ENCODE assay signal across 21 cellular contexts in the genomic region with DNA sequence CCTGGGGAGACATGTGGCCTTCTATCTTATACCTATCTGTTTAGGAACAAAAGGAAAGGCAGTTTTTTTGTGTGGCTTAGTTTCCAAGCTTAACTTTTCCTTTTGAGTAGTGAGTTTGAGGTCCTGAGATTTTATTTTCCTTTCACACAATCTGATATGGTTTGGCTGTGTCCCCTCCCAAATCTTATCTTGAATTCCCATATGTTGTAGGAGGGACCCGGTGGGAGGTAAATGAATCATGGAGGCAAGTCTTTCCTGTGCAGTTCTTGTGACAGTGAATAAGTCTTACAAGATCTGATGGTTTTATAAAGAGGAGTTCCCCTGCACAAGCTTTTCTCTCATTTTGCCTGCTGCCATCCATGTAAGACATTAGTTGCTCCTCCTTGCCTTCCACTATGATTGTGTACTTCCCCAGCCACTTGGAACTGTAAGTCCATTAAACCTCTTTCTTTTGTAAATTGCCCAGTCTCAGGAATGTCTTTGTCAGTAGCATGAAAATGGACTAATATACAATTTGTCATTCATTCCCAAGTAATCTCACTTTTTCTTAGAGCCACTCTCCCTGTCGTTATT.
"Had no signal": no experiment of that assay in that cellular context is flagged by ENCODE, and none has a peak within 500 bp of the region (broad histone marks: within the 10 kb centered on the region; RNA-seq: fewer than 3 reads in every experiment).

No MANE protein-coding gene starts in this region.

- H3K36me3 ChIP-seq: gastrocnemius medialis, lower lobe of right lung, ovary, spleen, thoracic aorta, tibial nerve, upper lobe of left lung had no signal

- H3K4me3 Mint-ChIP-seq: natural killer cell; stimulated activated memory B cell treated with anti-CD40 and anti-IgM and Interleukin-4, amounts not matched to agents 10 μg/mL and 1 μg/mL and 100 μg/mL, for 72 hours; stimulated activated naive CD8-positive, alpha-beta T cell treated with anti-CD3 and anti-CD28 coated beads, Interleukin-15, Interleukin-2, amounts not matched to agents 100 ng/mL and 50 ng/mL, for 24 hours had no signal

- H3K27me3 Mint-ChIP-seq: stimulated activated naive CD8-positive, alpha-beta T cell treated with anti-CD3 and anti-CD28 coated beads, Interleukin-15, Interleukin-2, amounts not matched to agents 100 ng/mL and 50 ng/mL, for 24 hours had no signal

- H3K36me3 Mint-ChIP-seq: natural killer cell; stimulated activated memory B cell treated with anti-CD40 and anti-IgM and Interleukin-4, amounts not matched to agents 10 μg/mL and 1 μg/mL and 100 μg/mL, for 72 hours had no signal

- H3K27ac Mint-ChIP-seq: natural killer cell; stimulated activated memory B cell treated with anti-CD40 and anti-IgM and Interleukin-4, amounts not matched to agents 10 μg/mL and 1 μg/mL and 100 μg/mL, for 72 hours; stimulated activated naive CD8-positive, alpha-beta T cell treated with anti-CD3 and anti-CD28 coated beads, Interleukin-15, Interleukin-2, amounts not matched to agents 100 ng/mL and 50 ng/mL, for 24 hours had no signal

- H3K27ac ChIP-seq: coronary artery, gastrocnemius medialis, lower lobe of right lung, ovary, psoas muscle, spleen, thoracic aorta, tibial nerve, upper lobe of left lung had no signal

- H3K9me3 ChIP-seq: gastrocnemius medialis, lower lobe of right lung, ovary, psoas muscle, spleen, thoracic aorta, tibial nerve, upper lobe of left lung had no signal

- H3K4me3 ChIP-seq: coronary artery, gastrocnemius medialis, lower lobe of right lung, ovary, psoas muscle, skin epidermis, spleen, thoracic aorta, tibial nerve, upper lobe of left lung had no signal

- H3K27me3 ChIP-seq: gastrocnemius medialis, ovary, spleen, tibial nerve, upper lobe of left lung had no signal

- ATAC-seq: gastrocnemius medialis; left ventricle myocardium superior; lower lobe of right lung; natural killer cell; psoas muscle; right cardiac atrium; stimulated activated memory B cell treated with anti-CD40 and anti-IgM and Interleukin-4, amounts not matched to agents 10 μg/mL and 1 μg/mL and 100 μg/mL, for 72 hours had no signal

- H3K9me3 Mint-ChIP-seq: natural killer cell; stimulated activated memory B cell treated with anti-CD40 and anti-IgM and Interleukin-4, amounts not matched to agents 10 μg/mL and 1 μg/mL and 100 μg/mL, for 72 hours; stimulated activated naive CD8-positive, alpha-beta T cell treated with anti-CD3 and anti-CD28 coated beads, Interleukin-15, Interleukin-2, amounts not matched to agents 100 ng/mL and 50 ng/mL, for 24 hours had no signal

- DNase-seq: dermis blood vessel endothelial cell; effector memory CD4-positive, alpha-beta T cell; gastrocnemius medialis; head of caudate nucleus; left ventricle myocardium superior; lower lobe of right lung; natural killer cell; occipital lobe; ovary; posterior cingulate gyrus; psoas muscle; right cardiac atrium; spleen; stimulated activated CD4-positive, alpha-beta T cell treated with anti-CD3 and anti-CD28 coated beads, Interleukin-4, amount 100 ng/mL, for 4 hours; upper lobe of left lung had no signal
